ENCODE assay signal across 11 cellular contexts in the genomic region with DNA sequence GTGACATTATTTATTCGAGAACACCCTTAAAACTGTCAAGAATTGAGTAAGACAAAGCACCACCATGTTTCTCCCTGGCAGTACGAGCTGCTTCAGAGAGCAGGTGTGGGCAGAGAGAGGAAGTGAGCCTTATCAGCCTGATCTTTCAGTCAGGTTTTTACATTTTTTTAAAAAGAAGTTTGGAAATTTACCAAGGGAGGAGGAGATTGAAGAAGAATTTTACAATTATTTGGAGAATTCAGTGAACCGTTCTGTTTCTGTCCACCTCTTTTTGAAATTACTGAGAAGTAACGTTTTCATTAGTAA.
DNase-seq lines count a peak whose midpoint lies in the region; ATAC-seq, FAIRE-seq and TF ChIP-seq lines count a peak whose summit lies in the region.
"Had no signal": no experiment of that assay in that cellular context is flagged by ENCODE, and none has a peak within 500 bp of the region (broad histone marks: within the 10 kb centered on the region; RNA-seq: fewer than 3 reads in every experiment).

No MANE protein-coding gene starts in this region.

- no peak overlapping the region for H3K4me2 ChIP-seq in endothelial cell of umbilical vein (ENCODE audit: insufficient read depth, low read length)

- no peaks in the 10 kb centered on the region for H3K9me3 ChIP-seq in endothelial cell of umbilical vein (replicated peaks; ENCODE audit: control insufficient read depth, insufficient read depth, low read length)
- H3K9me3 ChIP-seq: right lobe of liver, thoracic aorta had no signal

- ATAC-seq in GM21528 (IDR thresholded peaks at IDR 0.05; ENCODE audit: low FRiP score, unreplicated experiment): peak; percentile 45
- ATAC-seq in HG02852 (IDR thresholded peaks at IDR 0.05; ENCODE audit: unreplicated experiment): no peak

- H3K4me1 Mint-ChIP-seq in IgD-negative memory B cell: peaks cover 18 to 42% (median 40%) of the 10 kb centered on the region in 3 donors
- H3K4me1 Mint-ChIP-seq in glutamatergic neuron (ENCODE audit: low read depth, unreplicated experiment): peaks cover 34% of the 10 kb centered on the region

- H3K36me3 ChIP-seq in endothelial cell of umbilical vein (ENCODE audit: control insufficient read depth in 2 of 2, extremely low read depth in 1 of 2, insufficient read depth in 2 of 2, low read length in 2 of 2): no peaks in the 10 kb centered on the region
- H3K36me3 ChIP-seq: right lobe of liver, thoracic aorta had no signal

- POLR2A ChIA-PET in endothelial cell of umbilical vein (lab: Charles Lee): no interaction called here

- CTCF ChIA-PET in endothelial cell of umbilical vein (lab: Charles Lee): interaction anchor here (0.7 to 0.8 kb wide), 2 partner anchors 16 to 92 kb away, joined by 3 read pairs; no protein-coding TSS in a partner anchor

- H3K9me3 Mint-ChIP-seq in IgD-negative memory B cell: no peaks in the 10 kb centered on the region
- no peaks in the 10 kb centered on the region for H3K9me3 Mint-ChIP-seq in glutamatergic neuron (ENCODE audit: unreplicated experiment)

- no peaks in the 10 kb centered on the region for H4K20me1 ChIP-seq in endothelial cell of umbilical vein (replicated peaks; ENCODE audit: control insufficient read depth, extremely low read depth, insufficient read depth, low read length)

- dilution Hi-C loops in endothelial cell of umbilical vein (cut with MboI; ENCODE audit: extremely low pct_ligation_motif_present, low sequenced_read_pairs): no loop called here

- peaks cover 29% of the 10 kb centered on the region for H3K4me1 ChIP-seq in endothelial cell of umbilical vein (ENCODE audit: control insufficient read depth, extremely low read depth, insufficient read depth, low read length)
- H3K4me1 ChIP-seq: right lobe of liver had no signal

- H3K79me2 ChIP-seq in endothelial cell of umbilical vein (ENCODE audit: control insufficient read depth, insufficient read depth, low read length): no peaks in the 10 kb centered on the region

- peaks cover 3% of the 10 kb centered on the region for H3K27me3 Mint-ChIP-seq in IgD-negative memory B cell
- H3K27me3 Mint-ChIP-seq in glutamatergic neuron (ENCODE audit: unreplicated experiment): no peaks in the 10 kb centered on the region

- TF ChIP-seq CTCF in GM12865 (IDR thresholded peaks at IDR 0.05; ENCODE audit: insufficient read depth, low read depth, low read length, missing control alignments) (no peak), endothelial cell of umbilical vein (IDR thresholded peaks at IDR 0.05; ENCODE audit: extremely low read depth in 1 of 2, insufficient read depth in 1 of 2, low read depth in 1 of 2, low read length in 2 of 2) (no peak), glutamatergic neuron (IDR thresholded peaks at IDR 0.05; ENCODE audit: partially characterized antibody, unreplicated experiment) (no peak)

- H2AFZ ChIP-seq in endothelial cell of umbilical vein (ENCODE audit: low read depth, low read length): no peak overlapping the region

- BruUV-seq in endothelial cell of umbilical vein (replicated peaks; lab: Mats Ljungman, UMichigan): no TSS peak

- H3K27ac Mint-ChIP-seq in IgD-negative memory B cell: peak overlapping the region; percentile 56 to 88 (median 69)
- no peak overlapping the region for H3K27ac Mint-ChIP-seq in glutamatergic neuron (ENCODE audit: unreplicated experiment)

- H3K27ac ChIP-seq in endothelial cell of umbilical vein (ENCODE audit: insufficient read depth, low read depth, low read length): no peak overlapping the region
- H3K27ac ChIP-seq: right lobe of liver, thoracic aorta had no signal

- peak overlapping the region in 3 of 4 donors; percentile 48 to 83 (median 67) for H3K4me3 Mint-ChIP-seq in IgD-negative memory B cell
- no peak overlapping the region for H3K4me3 Mint-ChIP-seq in glutamatergic neuron (ENCODE audit: unreplicated experiment)

- no peaks in the 10 kb centered on the region for H3K27me3 ChIP-seq in endothelial cell of umbilical vein (ENCODE audit: control insufficient read depth in 2 of 2, insufficient read depth in 2 of 2, low read length in 2 of 2)
- H3K27me3 ChIP-seq: right lobe of liver had no signal

- intact Hi-C loops in endothelial cell of umbilical vein (cut with micrococcal nuclease): no loop called here

- FAIRE-seq in endothelial cell of umbilical vein (lab: Jason Lieb, UNC) (no peak), GM12892 (lab: Jason Lieb, UNC) (no peak)

- DNase-seq in GM12865 (ENCODE audit: low read depth) (peak; percentile 77), endothelial cell of umbilical vein (ENCODE audit: low read depth, low spot score) (no peak), GM12892 (ENCODE audit: insufficient read length) (no peak), glutamatergic neuron (no peak)
- DNase-seq in activated CD4-positive, CD25-positive, alpha-beta regulatory T cell treated with anti-CD3 and anti-CD28 coated beads, Interleukin-2, amount 50 U/mL, for 72 hours: no peak
- DNase-seq: NCI-H1930, right lobe of liver had no signal

- H3K36me3 Mint-ChIP-seq in IgD-negative memory B cell: peaks cover 8% of the 10 kb centered on the region
- no peaks in the 10 kb centered on the region for H3K36me3 Mint-ChIP-seq in glutamatergic neuron (ENCODE audit: unreplicated experiment)

- TF ChIP-seq POLR2A in endothelial cell of umbilical vein (IDR thresholded peaks at IDR 0.05; ENCODE audit: low read depth, low read length) (no peak), GM12892 (IDR thresholded peaks at IDR 0.05; ENCODE audit: low read depth, low read length) (no peak)

- no peaks in the 10 kb centered on the region for H3K9me1 ChIP-seq in endothelial cell of umbilical vein (replicated peaks; ENCODE audit: control insufficient read depth, extremely low read depth, insufficient read depth, low read length)

- no peak overlapping the region for H3K9ac ChIP-seq in endothelial cell of umbilical vein (replicated peaks; ENCODE audit: extremely low read depth, insufficient read depth, low read length)

- H3K4me3 ChIP-seq in GM12865 (ENCODE audit: low read depth, low read length) (no peak overlapping the region), endothelial cell of umbilical vein (replicated peaks in 1 of 3; ENCODE audit: insufficient read depth in 1 of 3, low read depth in 1 of 3, low read length in 3 of 3) (no peak overlapping the region)
- H3K4me3 ChIP-seq: right lobe of liver, thoracic aorta had no signal

TF ChIP-seq in endothelial cell of umbilical vein, 7 proteins besides CTCF, POLR2A, EP300 and RAD21:
- TF ChIP-seq EZH2 (IDR thresholded peaks at IDR 0.05; ENCODE audit: borderline replicate concordance, low read depth, low read length, severe bottlenecking): no peak
- TF ChIP-seq GATA2 (IDR thresholded peaks at IDR 0.05; ENCODE audit: insufficient read depth, insufficient read length, low read depth, low read length): peak; percentile 42
